2 cellular contexts compared by ENCODE assay signal in genomic region chr13:113938246-113938645, GRCh38.
TF ChIP-seq lines count a peak whose summit lies in the region.

No MANE protein-coding gene starts in this region.

TF ChIP-seq in SK-N-SH, 30 proteins besides CTCF, POLR2A, EP300 and RAD21:
- TF ChIP-seq TAF1 (IDR thresholded peaks at IDR 0.05; ENCODE audit: borderline replicate concordance, low read depth, low read length) (no peak), NRF1 (IDR thresholded peaks at IDR 0.05; ENCODE audit: low read depth, low read length) (no peak)

TF ChIP-seq in HepG2, 621 proteins besides CTCF, POLR2A, EP300 and RAD21:
- TF ChIP-seq ZNF337 (CRISPR knock-in tag; IDR thresholded peaks at IDR 0.05; ENCODE audit: borderline replicate concordance, low read depth) (no peak), PCBP2 (optimal IDR thresholded peaks at IDR 0.05; ENCODE audit: low read depth, low read length, poor library complexity, severe bottlenecking) (no peak), ZFP36 (IDR thresholded peaks at IDR 0.05; ENCODE audit: borderline replicate concordance, low read depth, low read length, partially characterized antibody) (no peak), POLR2AphosphoS5 (IDR thresholded peaks at IDR 0.05; ENCODE audit: low read depth, low read length) (no peak), SIX4 (CRISPR knock-in tag; IDR thresholded peaks at IDR 0.05) (no peak), HOXA5 (CRISPR knock-in tag; IDR thresholded peaks at IDR 0.05) (no peak), ZNF841 (CRISPR knock-in tag; IDR thresholded peaks at IDR 0.05; ENCODE audit: borderline replicate concordance) (no peak), SAP130 (CRISPR knock-in tag; IDR thresholded peaks at IDR 0.05; ENCODE audit: low read depth) (no peak), ZNF138 (CRISPR knock-in tag; IDR thresholded peaks at IDR 0.05; ENCODE audit: low read depth) (no peak), ZNF777 (CRISPR knock-in tag; IDR thresholded peaks at IDR 0.05) (no peak), KLF11 (CRISPR knock-in tag; IDR thresholded peaks at IDR 0.05) (no peak), SMAD9 (CRISPR knock-in tag; IDR thresholded peaks at IDR 0.05) (no peak)
- TF ChIP-seq, protein P1, sequence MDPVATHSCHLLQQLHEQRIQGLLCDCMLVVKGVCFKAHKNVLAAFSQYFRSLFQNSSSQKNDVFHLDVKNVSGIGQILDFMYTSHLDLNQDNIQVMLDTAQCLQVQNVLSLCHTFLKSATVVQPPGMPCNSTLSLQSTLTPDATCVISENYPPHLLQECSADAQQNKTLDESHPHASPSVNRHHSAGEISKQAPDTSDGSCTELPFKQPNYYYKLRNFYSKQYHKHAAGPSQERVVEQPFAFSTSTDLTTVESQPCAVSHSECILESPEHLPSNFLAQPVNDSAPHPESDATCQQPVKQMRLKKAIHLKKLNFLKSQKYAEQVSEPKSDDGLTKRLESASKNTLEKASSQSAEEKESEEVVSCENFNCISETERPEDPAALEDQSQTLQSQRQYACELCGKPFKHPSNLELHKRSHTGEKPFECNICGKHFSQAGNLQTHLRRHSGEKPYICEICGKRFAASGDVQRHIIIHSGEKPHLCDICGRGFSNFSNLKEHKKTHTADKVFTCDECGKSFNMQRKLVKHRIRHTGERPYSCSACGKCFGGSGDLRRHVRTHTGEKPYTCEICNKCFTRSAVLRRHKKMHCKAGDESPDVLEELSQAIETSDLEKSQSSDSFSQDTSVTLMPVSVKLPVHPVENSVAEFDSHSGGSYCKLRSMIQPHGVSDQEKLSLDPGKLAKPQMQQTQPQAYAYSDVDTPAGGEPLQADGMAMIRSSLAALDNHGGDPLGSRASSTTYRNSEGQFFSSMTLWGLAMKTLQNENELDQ (CRISPR knock-in tag; IDR thresholded peaks at IDR 0.05; ENCODE audit: borderline replicate concordance) = no peak
- TF ChIP-seq, protein P2, sequence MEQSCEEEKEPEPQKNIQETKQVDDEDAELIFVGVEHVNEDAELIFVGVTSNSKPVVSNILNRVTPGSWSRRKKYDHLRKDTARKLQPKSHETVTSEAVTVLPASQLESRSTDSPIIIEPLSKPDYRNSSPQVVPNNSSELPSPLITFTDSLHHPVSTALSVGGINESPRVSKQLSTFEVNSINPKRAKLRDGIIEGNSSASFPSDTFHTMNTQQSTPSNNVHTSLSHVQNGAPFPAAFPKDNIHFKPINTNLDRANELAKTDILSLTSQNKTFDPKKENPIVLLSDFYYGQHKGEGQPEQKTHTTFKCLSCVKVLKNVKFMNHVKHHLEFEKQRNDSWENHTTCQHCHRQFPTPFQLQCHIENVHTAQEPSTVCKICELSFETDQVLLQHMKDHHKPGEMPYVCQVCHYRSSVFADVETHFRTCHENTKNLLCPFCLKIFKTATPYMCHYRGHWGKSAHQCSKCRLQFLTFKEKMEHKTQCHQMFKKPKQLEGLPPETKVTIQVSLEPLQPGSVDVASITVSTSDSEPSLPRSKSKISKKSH (CRISPR knock-in tag; IDR thresholded peaks at IDR 0.05; ENCODE audit: borderline replicate concordance) = no peak
